Comparison of ENCODE assay signal across 2 cellular contexts in genomic region chr12:23648546-23648945, GRCh38.
TF ChIP-seq lines count a peak whose summit lies in the region.

No MANE protein-coding gene starts in this region.

TF ChIP-seq in HepG2, 621 proteins besides CTCF, POLR2A, EP300 and RAD21 (continued from another document):
- TF ChIP-seq HDAC2 (CRISPR knock-in tag; IDR thresholded peaks at IDR 0.05), result no peak

TF ChIP-seq in K562, 482 proteins besides CTCF, POLR2A, EP300 and RAD21 (continued from another document):
- TF ChIP-seq, protein P1, sequence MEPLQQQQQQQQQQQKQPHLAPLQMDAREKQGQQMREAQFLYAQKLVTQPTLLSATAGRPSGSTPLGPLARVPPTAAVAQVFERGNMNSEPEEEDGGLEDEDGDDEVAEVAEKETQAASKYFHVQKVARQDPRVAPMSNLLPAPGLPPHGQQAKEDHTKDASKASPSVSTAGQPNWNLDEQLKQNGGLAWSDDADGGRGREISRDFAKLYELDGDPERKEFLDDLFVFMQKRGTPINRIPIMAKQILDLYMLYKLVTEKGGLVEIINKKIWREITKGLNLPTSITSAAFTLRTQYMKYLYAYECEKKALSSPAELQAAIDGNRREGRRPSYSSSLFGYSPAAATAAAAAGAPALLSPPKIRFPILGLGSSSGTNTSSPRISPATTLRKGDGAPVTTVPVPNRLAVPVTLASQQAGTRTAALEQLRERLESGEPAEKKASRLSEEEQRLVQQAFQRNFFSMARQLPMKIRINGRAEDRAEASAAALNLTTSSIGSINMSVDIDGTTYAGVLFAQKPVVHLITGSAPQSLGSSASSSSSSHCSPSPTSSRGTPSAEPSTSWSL (CRISPR knock-in tag; IDR thresholded peaks at IDR 0.05; ENCODE audit: borderline replicate concordance), result no peak
